Comparison of ENCODE assay signal across 6 cellular contexts in the genomic region with DNA sequence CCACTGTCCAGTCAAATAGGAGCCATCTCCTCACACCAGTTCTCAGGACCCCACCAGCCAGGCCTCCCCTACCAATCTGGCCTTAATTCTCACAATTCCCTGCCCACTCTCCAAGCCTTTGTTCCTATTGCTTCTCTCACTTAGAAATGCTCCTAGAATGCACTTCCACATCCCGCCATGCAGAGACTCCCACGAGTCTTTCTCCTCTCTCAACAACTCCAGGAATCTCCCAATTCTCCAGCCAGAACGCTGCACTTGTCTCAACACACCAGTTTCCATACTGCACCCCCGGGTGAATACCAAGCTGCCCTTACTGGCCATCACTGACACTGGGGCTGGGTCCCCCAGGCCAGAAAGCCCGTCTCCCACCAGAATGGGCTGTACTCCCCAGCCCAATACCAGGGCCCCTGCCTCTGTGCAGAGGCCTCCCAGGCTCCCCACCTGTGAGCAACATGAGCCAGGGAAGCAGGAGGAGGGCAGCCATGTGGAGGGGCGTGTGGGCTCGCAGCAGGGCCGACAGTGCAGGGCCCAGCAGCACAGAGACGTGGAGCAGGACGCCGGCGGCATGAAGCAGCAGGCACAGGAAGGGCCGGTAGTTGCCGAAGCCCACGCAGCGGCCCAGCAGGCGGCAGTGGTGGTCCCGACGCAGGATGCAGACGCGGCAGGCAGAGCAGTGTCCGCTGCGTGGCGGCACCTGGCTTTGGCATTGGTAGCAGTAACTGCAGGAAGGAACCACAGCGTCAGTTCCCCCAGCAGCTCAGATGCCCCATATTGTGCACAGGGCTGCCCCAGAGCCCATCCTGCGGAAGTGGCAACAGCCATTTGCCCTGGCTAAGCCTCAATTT. TPM values are rescaled to one million over a fixed set of nuclear protein-coding genes. Genes with fewer than 3 reads are reported as not detected.
DNase-seq lines count a peak whose midpoint lies in the region; ATAC-seq and TF ChIP-seq lines count a peak whose summit lies in the region.

No MANE protein-coding gene starts in this region.

- no peaks in the 10 kb centered on the region for H3K9me3 Mint-ChIP-seq in MCF 10A (ENCODE audit: unreplicated experiment)
- H3K9me3 Mint-ChIP-seq in naive thymus-derived CD4-positive, alpha-beta T cell, result peaks cover 0 to 1% (median 0%) of the 10 kb centered on the region in 11 donors

- H3K4me3 Mint-ChIP-seq in MCF 10A (ENCODE audit: unreplicated experiment), result no peak overlapping the region
- H3K4me3 Mint-ChIP-seq in naive thymus-derived CD4-positive, alpha-beta T cell, result peak overlapping the region; percentile 69 to 90 (median 80)

- H4K8ac ChIP-seq in trophoblast cell (ENCODE audit: low read depth, low read length), result no peak overlapping the region

- H3K36me3 ChIP-seq in mammary epithelial cell (ENCODE audit: insufficient read depth, low read length) (no peaks in the 10 kb centered on the region), adrenal gland (replicated peaks in 1 of 2) (peaks cover 0 to 18% of the 10 kb centered on the region in 2 donors), trophoblast cell (ENCODE audit: control insufficient read depth in 1 of 2, insufficient read depth in 2 of 2, low read length in 2 of 2) (peaks cover 5 to 13% of the 10 kb centered on the region in 2 experiments)
- H3K36me3 ChIP-seq in naive thymus-derived CD4-positive, alpha-beta T cell (ENCODE audit: control insufficient read depth in 2 of 3, insufficient read depth in 3 of 3, low read length in 3 of 3), result peaks cover 0 to 40% (median 12%) of the 10 kb centered on the region in 3 experiments

- H3K9ac ChIP-seq in mammary epithelial cell (ENCODE audit: insufficient read depth, low read length) (no peak overlapping the region), trophoblast cell (ENCODE audit: low read length) (no peak overlapping the region)

- no peaks in the 10 kb centered on the region for H4K20me1 ChIP-seq in mammary epithelial cell (ENCODE audit: insufficient read depth, low read length)

- POLR2A ChIA-PET in MCF 10A (lab: Yijun Ruan, JAX), result interaction anchor here (0.9 to 1.3 kb wide), 2 partner anchors 25 to 33 kb away, joined by 3 to 4 read pairs; a partner anchor contains a TSS
- POLR2A ChIA-PET in naive thymus-derived CD4-positive, alpha-beta T cell (lab: Charles Lee), result interaction anchor here (0.9 to 3.1 kb wide), 5 partner anchors 16 to 135 kb away, joined by 3 to 18 read pairs (median 5); a partner anchor contains a TSS

- CTCF ChIA-PET in mammary epithelial cell (lab: Charles Lee; ENCODE audit: low non-redundant PET) (no interaction called here), MCF 10A (lab: Yijun Ruan, JAX) (interaction anchor here (0.6 kb wide), 2 partner anchors 16 to 309 kb away, joined by 3 to 4 read pairs; no protein-coding TSS in a partner anchor)
- CTCF ChIA-PET in naive thymus-derived CD4-positive, alpha-beta T cell (lab: Charles Lee), result interaction anchor here (0.6 kb wide), 3 partner anchors 48 to 229 kb away, joined by 3 to 5 read pairs (median 4); no protein-coding TSS in a partner anchor

- H3K4me3 ChIP-seq in mammary epithelial cell (replicated peaks in 1 of 3; ENCODE audit: insufficient read depth in 1 of 3, low read depth in 2 of 3, low read length in 3 of 3) (no peak overlapping the region), adrenal gland (no peak overlapping the region), trophoblast cell (ENCODE audit: low read depth, low read length) (no peak overlapping the region)
- H3K4me3 ChIP-seq in naive thymus-derived CD4-positive, alpha-beta T cell (ENCODE audit: low read length), result peak overlapping the region; percentile 19

- DNase-seq in mammary epithelial cell (no peak), MCF 10A (ENCODE audit: unreplicated experiment) (no peak), adrenal gland (peak in 6 of 7 donors; percentile 36 to 85 (median 46)), trophoblast cell (no peak), NOMO-1 (lab: John Stamatoyannopoulos, UW; ENCODE audit: unreplicated experiment in 2 of 2) (no peak)
- DNase-seq in naive thymus-derived CD4-positive, alpha-beta T cell, result peak; percentile 31 to 64 (median 54)

- H3K18ac ChIP-seq in trophoblast cell (ENCODE audit: low read length), result no peak overlapping the region

- H4K91ac ChIP-seq in trophoblast cell (ENCODE audit: low read depth, low read length), result no peak overlapping the region

- H4K12ac ChIP-seq in trophoblast cell (ENCODE audit: low read depth, low read length), result no peak overlapping the region

- no peak overlapping the region for H2BK5ac ChIP-seq in trophoblast cell (ENCODE audit: low read depth, low read length, poor library complexity)

- intact Hi-C loops in mammary epithelial cell (cut with micrococcal nuclease), result no loop called here
- intact Hi-C loops in MCF 10A (cut with micrococcal nuclease), result no loop called here
- intact Hi-C loops in adrenal gland (cut with DNase I), result loop anchor here in 1 of 2 donors (10.0 kb wide), 1 partner anchor 59 kb away; a partner anchor contains a TSS
- intact Hi-C loops in naive thymus-derived CD4-positive, alpha-beta T cell (cut with micrococcal nuclease), result loop anchor here (2.0 to 5.0 kb wide), 2 partner anchors 49 to 76 kb away; a partner anchor contains a TSS

- no peak for TF ChIP-seq POLR2A in adrenal gland (IDR thresholded peaks at IDR 0.05)

- peaks cover 7% of the 10 kb centered on the region for H3K79me1 ChIP-seq in trophoblast cell (ENCODE audit: low read length)

- H3K4me1 Mint-ChIP-seq in MCF 10A (ENCODE audit: insufficient read depth, unreplicated experiment), result peaks cover 38% of the 10 kb centered on the region
- peaks cover 13 to 46% (median 33%) of the 10 kb centered on the region in 7 donors for H3K4me1 Mint-ChIP-seq in naive thymus-derived CD4-positive, alpha-beta T cell

- H3K9me3 ChIP-seq in mammary epithelial cell (replicated peaks; ENCODE audit: insufficient read depth, low read length) (no peaks in the 10 kb centered on the region), adrenal gland (replicated peaks in 1 of 3) (no peaks in the 10 kb centered on the region), trophoblast cell (ENCODE audit: insufficient read depth, low read depth, low read length) (peaks cover 5% of the 10 kb centered on the region)
- no peaks in the 10 kb centered on the region for H3K9me3 ChIP-seq in naive thymus-derived CD4-positive, alpha-beta T cell (ENCODE audit: control insufficient read depth in 2 of 3, low read length in 3 of 3)

- H3K27me3 ChIP-seq in mammary epithelial cell (ENCODE audit: insufficient read depth, low read length) (no peaks in the 10 kb centered on the region), adrenal gland (no peaks in the 10 kb centered on the region), trophoblast cell (ENCODE audit: insufficient read depth, low read length) (no peaks in the 10 kb centered on the region)
- H3K27me3 ChIP-seq in naive thymus-derived CD4-positive, alpha-beta T cell (ENCODE audit: control insufficient read depth in 2 of 2, insufficient read depth in 2 of 2, low read length in 2 of 2), result no peaks in the 10 kb centered on the region

- H3K27me3 Mint-ChIP-seq in MCF 10A (ENCODE audit: insufficient read depth, unreplicated experiment), result peaks cover 5% of the 10 kb centered on the region
- peaks cover 0 to 7% (median 0%) of the 10 kb centered on the region in 5 donors for H3K27me3 Mint-ChIP-seq in naive thymus-derived CD4-positive, alpha-beta T cell

- no peak overlapping the region for H3K27ac ChIP-seq in mammary epithelial cell (ENCODE audit: insufficient read depth, low read depth, low read length)
- peak overlapping the region in 2 of 5 donors; percentile 35 to 49 for H3K27ac ChIP-seq in adrenal gland
- H3K27ac ChIP-seq in naive thymus-derived CD4-positive, alpha-beta T cell (ENCODE audit: low read depth, low read length), result peak overlapping the region; percentile 62
- H3K27ac ChIP-seq in trophoblast cell (ENCODE audit: low read depth, low read length), result no peak overlapping the region

- H3K14ac ChIP-seq in trophoblast cell (ENCODE audit: low read length), result no peak overlapping the region

- H3K79me2 ChIP-seq in mammary epithelial cell (ENCODE audit: insufficient read depth, low read length), result no peaks in the 10 kb centered on the region
- peaks cover 5% of the 10 kb centered on the region for H3K79me2 ChIP-seq in trophoblast cell (ENCODE audit: control insufficient read depth, insufficient read depth, low read length, poor library complexity)

- WGBS in mammary epithelial cell (ENCODE audit: low coverage, missing lambda C conversion rate), result 85% methylated on average over 16 of the region's 26 CpGs
- 44 to 79% (median 50%) methylated on average over 8 to 26 of the region's 26 CpGs for WGBS in adrenal gland, 4 donors
- WGBS in trophoblast cell (ENCODE audit: extremely low coverage, insufficient coverage, insufficient read length), result no CpG with 5 or more reads among the region's 26 CpGs

- no peak overlapping the region for H3K23ac ChIP-seq in trophoblast cell (ENCODE audit: low read length)

- TF ChIP-seq CTCF in mammary epithelial cell (conservative IDR thresholded peaks at IDR 0.05 in 1 of 2, IDR thresholded peaks at IDR 0.05 in 1 of 2; ENCODE audit: extremely low read depth in 1 of 2, insufficient read depth in 1 of 2, low read depth in 1 of 2, low read length in 2 of 2) (no peak), MCF 10A (IDR thresholded peaks at IDR 0.05; ENCODE audit: unreplicated experiment) (no peak), adrenal gland (IDR thresholded peaks at IDR 0.05) (peak in 3 of 6 experiments; percentile 15 to 46 (median 45))

- BruUV-seq in mammary epithelial cell (replicated peaks; lab: Mats Ljungman, UMichigan) (no TSS peak), MCF 10A (replicated peaks; lab: Mats Ljungman, UMichigan) (no TSS peak)

- H3K4ac ChIP-seq in trophoblast cell (ENCODE audit: low read depth, low read length), result no peak overlapping the region

- dilution Hi-C loops in mammary epithelial cell (cut with HindIII; ENCODE audit: low sequenced_read_pairs), result loop anchor here (5.0 kb wide), 3 partner anchors 36 to 79 kb away; a partner anchor contains a TSS

- H3K36me3 Mint-ChIP-seq in MCF 10A (ENCODE audit: insufficient read depth, unreplicated experiment), result peaks cover 31% of the 10 kb centered on the region
- peaks cover 0 to 17% (median 9%) of the 10 kb centered on the region in 5 donors for H3K36me3 Mint-ChIP-seq in naive thymus-derived CD4-positive, alpha-beta T cell

- in situ Hi-C loops in mammary epithelial cell (cut with MboI; ENCODE audit: low sequenced_read_pairs in 2 of 2), result no loop called here

- peak; percentile 70 for ATAC-seq in naive thymus-derived CD4-positive, alpha-beta T cell

- no peak overlapping the region for H3K27ac Mint-ChIP-seq in MCF 10A (ENCODE audit: low read depth, unreplicated experiment)
- peak overlapping the region; percentile 60 to 94 (median 86) for H3K27ac Mint-ChIP-seq in naive thymus-derived CD4-positive, alpha-beta T cell

- peak overlapping the region; percentile 29 for H3K4me2 ChIP-seq in mammary epithelial cell (ENCODE audit: insufficient read depth, low read depth, low read length)
- no peak overlapping the region for H3K4me2 ChIP-seq in trophoblast cell (ENCODE audit: low read length)

- no peak overlapping the region for H2AFZ ChIP-seq in mammary epithelial cell (ENCODE audit: low read depth, low read length)
- no peak overlapping the region for H2AFZ ChIP-seq in trophoblast cell (ENCODE audit: insufficient read depth, low read length, poor library complexity)

- H2BK12ac ChIP-seq in trophoblast cell (ENCODE audit: low read length), result no peak overlapping the region

- no peak overlapping the region for H2AK5ac ChIP-seq in trophoblast cell (ENCODE audit: low read length)

- H2BK120ac ChIP-seq in trophoblast cell (ENCODE audit: insufficient read depth, low read length, poor library complexity), result no peak overlapping the region

- H3K4me1 ChIP-seq in mammary epithelial cell (ENCODE audit: insufficient read depth, low read length), result peaks cover 18% of the 10 kb centered on the region
- H3K4me1 ChIP-seq in adrenal gland (replicated peaks in 1 of 2), result peaks cover 10 to 18% of the 10 kb centered on the region in 2 donors
- H3K4me1 ChIP-seq in naive thymus-derived CD4-positive, alpha-beta T cell (ENCODE audit: control insufficient read depth in 2 of 2, insufficient read depth in 2 of 2, low read length in 2 of 2), result peaks cover 19 to 21% of the 10 kb centered on the region in 2 donors
- H3K4me1 ChIP-seq in trophoblast cell (ENCODE audit: control insufficient read depth in 1 of 2, insufficient read depth in 2 of 2, low read length in 2 of 2), result peaks cover 3 to 5% of the 10 kb centered on the region in 2 experiments

RNA-seq across cellular contexts. Expression of a gene that starts 2.4 kb away (rescaled TPM):
- total RNA-seq in mammary epithelial cell (10 to 100 TPM; 11.0 to 16.8 TPM), MCF 10A (2022) (11.1 and 12.4 TPM in 2 replicates), adrenal gland (10 to 100 TPM; 15.1 to 34.7 (median 23.6) TPM)
- polyA plus RNA-seq in mammary epithelial cell (6.2 TPM), adrenal gland (10 to 100 TPM in 1 of 3 donors, 1 to 10 TPM in 2; 8.6 to 12.8 (median 9.7) TPM)
- polyA minus RNA-seq in mammary epithelial cell, result 1.6 TPM
- 10 to 100 TPM; 14.5 to 24.5 (median 19.2) TPM for total RNA-seq in naive thymus-derived CD4-positive, alpha-beta T cell
- 10 to 100 TPM in 1 of 2 donors, 1 to 10 TPM in 1; 7.8 to 11.8 TPM for polyA plus RNA-seq in naive thymus-derived CD4-positive, alpha-beta T cell
- polyA plus RNA-seq in trophoblast cell (2013), result 9.1 and 9.6 TPM in 2 replicates

RNA-seq across cellular contexts. Expression of a gene that starts 3.2 kb away (rescaled TPM):
- total RNA-seq in mammary epithelial cell (not detected), MCF 10A (2022) (not detected in 2 replicates), adrenal gland (under 1 TPM in 1 of 8 donors, not detected in 7; 0.26 TPM)
- polyA plus RNA-seq in mammary epithelial cell (0.01 TPM), adrenal gland (under 1 TPM; 0.09 to 0.16 (median 0.13) TPM)
- 6.0 TPM for polyA minus RNA-seq in mammary epithelial cell
- total RNA-seq in naive thymus-derived CD4-positive, alpha-beta T cell, result under 1 TPM in 1 of 5 experiments, not detected in 4; 0.32 TPM
- polyA plus RNA-seq in naive thymus-derived CD4-positive, alpha-beta T cell, result not detected
- 0.14 and 0.18 TPM in 2 replicates for polyA plus RNA-seq in trophoblast cell (2013)

RNA-seq across cellular contexts. Expression of a gene that starts 24.9 kb away (rescaled TPM):
- 10 to 100 TPM in 1 of 2 donors, 1 to 10 TPM in 1; 5.3 to 16.5 TPM for total RNA-seq in mammary epithelial cell
- 3.8 TPM for polyA plus RNA-seq in mammary epithelial cell
- polyA minus RNA-seq in mammary epithelial cell, result 0.93 TPM
- total RNA-seq in MCF 10A (2022), result 8.6 and 11.8 TPM in 2 replicates
- total RNA-seq in adrenal gland, result 100 to 1,000 TPM in 7 of 8 donors, 10 to 100 TPM in 1; 57.4 to 264 (median 197) TPM
- polyA plus RNA-seq in adrenal gland, result 10 to 100 TPM; 37.0 to 54.6 (median 44.4) TPM
- 10 to 100 TPM in 4 of 5 experiments, 1 to 10 TPM in 1; 2.3 to 49.7 (median 21.1) TPM for total RNA-seq in naive thymus-derived CD4-positive, alpha-beta T cell
- polyA plus RNA-seq in naive thymus-derived CD4-positive, alpha-beta T cell, result 10 to 100 TPM; 27.3 to 28.8 TPM
- polyA plus RNA-seq in trophoblast cell (2013), result 0.14 and 0.25 TPM in 2 replicates

RNA-seq across cellular contexts. Expression of a gene that starts 33.0 kb away (rescaled TPM):
- total RNA-seq in mammary epithelial cell (10 to 100 TPM; 20.3 to 44.2 TPM), MCF 10A (2022) (31.7 and 33.9 TPM in 2 replicates), adrenal gland (100 to 1,000 TPM in 2 of 8 donors, 10 to 100 TPM in 6; 27.7 to 132 (median 57.8) TPM)
- polyA plus RNA-seq in mammary epithelial cell (14.6 TPM), adrenal gland (10 to 100 TPM; 24.1 to 39.5 (median 26.7) TPM)
- 79.2 TPM for polyA minus RNA-seq in mammary epithelial cell
- total RNA-seq in naive thymus-derived CD4-positive, alpha-beta T cell, result 10 to 100 TPM; 16.9 to 38.2 (median 23.6) TPM
- 10 to 100 TPM in 1 of 2 donors, 1 to 10 TPM in 1; 9.6 to 13.9 TPM for polyA plus RNA-seq in naive thymus-derived CD4-positive, alpha-beta T cell
- 14.4 and 16.4 TPM in 2 replicates for polyA plus RNA-seq in trophoblast cell (2013)

RNA-seq across cellular contexts. Expression of a gene that starts 49.4 kb away (rescaled TPM):
- total RNA-seq in mammary epithelial cell (under 1 TPM; 0.31 to 0.83 TPM), MCF 10A (2022) (not detected in 2 replicates), adrenal gland (under 1 TPM; 0.30 to 0.84 (median 0.47) TPM)
- polyA plus RNA-seq in mammary epithelial cell (0.22 TPM), adrenal gland (under 1 TPM; 0.13 to 0.90 (median 0.24) TPM)
- not detected for polyA minus RNA-seq in mammary epithelial cell
- total RNA-seq in naive thymus-derived CD4-positive, alpha-beta T cell, result 1 to 10 TPM in 2 of 5 experiments, under 1 TPM in 2, not detected in 1; 0.11 to 1.2 (median 0.60) TPM
- polyA plus RNA-seq in naive thymus-derived CD4-positive, alpha-beta T cell, result not detected
- polyA plus RNA-seq in trophoblast cell (2013), result 0.12 and 0.14 TPM in 2 replicates

Comparison
In these comparisons a context has a peak if more than half of its experiments do, and no peak if none do; other contexts are left out.
1. DNase-seq: peak in adrenal gland (6 of 7) and naive thymus-derived CD4-positive, alpha-beta T cell (9 of 9); none in mammary epithelial cell (single experiment), MCF 10A (single experiment), trophoblast cell (0 of 2) and NOMO-1 (0 of 2).
2. intact Hi-C loops: an anchor here in naive thymus-derived CD4-positive, alpha-beta T cell (2.0 to 5.0 kb wide); none called in mammary epithelial cell and MCF 10A.